2 cellular contexts compared by ENCODE assay signal in genomic region chr2:54191361-54192130, GRCh38.
TF ChIP-seq lines count a peak whose summit lies in the region.

No MANE protein-coding gene starts in this region.

TF ChIP-seq in HepG2, 621 proteins besides CTCF, POLR2A, EP300 and RAD21:
- TF ChIP-seq GLI4 (CRISPR knock-in tag; IDR thresholded peaks at IDR 0.05; ENCODE audit: borderline replicate concordance) (no peak), ZNF768 (CRISPR knock-in tag; IDR thresholded peaks at IDR 0.05) (peak; percentile 38; the same call in 1 of the 2 replicates), ZNF629 (CRISPR knock-in tag; conservative IDR thresholded peaks at IDR 0.05) (peak; percentile 85), ZNF292 (CRISPR knock-in tag; IDR thresholded peaks at IDR 0.05; ENCODE audit: borderline replicate concordance, low read depth) (no peak)

TF ChIP-seq in H1, 55 proteins besides CTCF, POLR2A, EP300 and RAD21:
- no peak for TF ChIP-seq YY1 (IDR thresholded peaks at IDR 0.05; ENCODE audit: low read depth, low read length)
- TF ChIP-seq KDM1A (IDR thresholded peaks at IDR 0.05; ENCODE audit: borderline replicate concordance, low read length) = 0 out of 2 replicates have a peak, but pooled peaks have one; percentile 24
TF ChIP-seq in H1: peak in this region for 1.
